16 cellular contexts compared by ENCODE assay signal in the genomic region with DNA sequence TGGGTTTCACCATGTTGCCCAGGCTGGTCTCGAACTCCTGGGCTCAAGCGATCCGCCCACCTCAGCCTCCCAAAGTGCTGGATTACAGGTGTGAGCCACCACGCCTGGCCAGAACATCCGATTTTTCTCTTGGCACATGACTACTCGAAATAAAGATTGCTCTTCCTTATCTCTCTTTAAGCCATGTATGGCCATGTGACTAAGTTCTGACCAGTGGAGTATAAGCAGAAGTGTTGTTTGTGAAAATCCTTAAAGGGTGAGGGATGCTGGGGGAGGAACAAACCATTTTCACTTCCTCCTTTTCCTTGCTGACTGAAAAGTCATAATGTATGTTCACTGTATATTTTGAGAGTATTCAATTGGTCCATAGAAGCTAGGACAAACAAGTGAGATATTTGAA. TPM values are rescaled to one million over a fixed set of nuclear protein-coding genes. Genes with fewer than 3 reads are reported as not detected.
DNase-seq lines count a peak whose midpoint lies in the region; ATAC-seq, FAIRE-seq and TF ChIP-seq lines count a peak whose summit lies in the region.
"Had no signal": no experiment of that assay in that cellular context is flagged by ENCODE, and none has a peak within 500 bp of the region (broad histone marks: within the 10 kb centered on the region; RNA-seq: fewer than 3 reads in every experiment).

No MANE protein-coding gene starts in this region.

- TF ChIP-seq POLR2A in GM12891 (IDR thresholded peaks at IDR 0.05; ENCODE audit: low read depth, low read length) = no peak

- no peaks in the 10 kb centered on the region for H3K4me1 Mint-ChIP-seq in stimulated activated naive CD8-positive, alpha-beta T cell treated with anti-CD3 and anti-CD28 coated beads, Interleukin-15, amount 100 ng/mL, for 72 hours

- no peak for TF ChIP-seq CTCF in OCI-LY3 (IDR thresholded peaks at IDR 0.05; ENCODE audit: low read depth, low read length)
- TF ChIP-seq CTCF in left lung (IDR thresholded peaks at IDR 0.05) = no peak

- WGBS in aorta, 2 donors = 89 to 91% methylated on average over 6 of the region's 6 CpGs

- H3K36me3 ChIP-seq in OCI-LY3 (replicated peaks; ENCODE audit: low read depth, low read length) (peaks cover 17% of the 10 kb centered on the region), left lung (no peaks in the 10 kb centered on the region), aorta (ENCODE audit: control insufficient read depth in 1 of 2, insufficient read depth in 2 of 2, low read length in 1 of 2) (no peaks in the 10 kb centered on the region)

- peak; percentile 64 for FAIRE-seq in GM12891 (lab: Jason Lieb, UNC)
- FAIRE-seq: keratinocyte had no signal

- H3K4me1 ChIP-seq in OCI-LY3 (ENCODE audit: low read length) (peaks cover 23% of the 10 kb centered on the region), left lung (no peaks in the 10 kb centered on the region), aorta (ENCODE audit: control insufficient read depth in 1 of 2, insufficient read depth in 2 of 2, low read length in 2 of 2) (no peaks in the 10 kb centered on the region)

- H3K4me2 ChIP-seq in OCI-LY3 (ENCODE audit: low read length) = 0 out of 2 replicates have a peak overlapping the region, but pooled peaks have one; percentile 1

- no peaks in the 10 kb centered on the region for H3K27me3 Mint-ChIP-seq in stimulated activated naive CD8-positive, alpha-beta T cell treated with anti-CD3 and anti-CD28 coated beads, Interleukin-15, amount 100 ng/mL, for 72 hours
- H3K27me3 Mint-ChIP-seq: activated CD8-positive, alpha-beta T cell treated with anti-CD3 and anti-CD28 coated beads for 36 hours had no signal

- H3K27me3 ChIP-seq in OCI-LY3 (ENCODE audit: low read depth, low read length) (no peaks in the 10 kb centered on the region), left lung (no peaks in the 10 kb centered on the region), aorta (ENCODE audit: control insufficient read depth in 1 of 2, insufficient read depth in 2 of 2, low read length in 1 of 2) (no peaks in the 10 kb centered on the region)

- H3K9ac ChIP-seq in OCI-LY3 (ENCODE audit: low read length) = no peak overlapping the region

- no peaks in the 10 kb centered on the region for H4K20me1 ChIP-seq in OCI-LY3 (ENCODE audit: insufficient read depth, low read length)

- no peak overlapping the region for H3K4me3 Mint-ChIP-seq in stimulated activated naive CD8-positive, alpha-beta T cell treated with anti-CD3 and anti-CD28 coated beads, Interleukin-15, amount 100 ng/mL, for 72 hours
- H3K4me3 Mint-ChIP-seq: activated CD8-positive, alpha-beta T cell treated with anti-CD3 and anti-CD28 coated beads for 36 hours had no signal

- intact Hi-C loops in left lung (cut with DNase I) (no loop called here), aorta (cut with DNase I) (no loop called here)

- peak; percentile 60 for ATAC-seq in HG03103 (IDR thresholded peaks at IDR 0.05; ENCODE audit: low read depth, unreplicated experiment)
- peak; percentile 47 for ATAC-seq in left lung
- ATAC-seq in stimulated activated naive CD8-positive, alpha-beta T cell treated with anti-CD3 and anti-CD28 coated beads, Interleukin-15, amount 100 ng/mL, for 72 hours = no peak
- no peak for ATAC-seq in aorta (ENCODE audit: low FRiP score)
- ATAC-seq in HG02623 (IDR thresholded peaks at IDR 0.05; ENCODE audit: unreplicated experiment) = no peak
- ATAC-seq: activated CD8-positive, alpha-beta T cell treated with anti-CD3 and anti-CD28 coated beads for 36 hours; stimulated activated naive CD8-positive, alpha-beta T cell treated with anti-CD3 and anti-CD28 coated beads, Interleukin-15, Interleukin-2, amounts not matched to agents 100 U/mL and 50 U/mL, for 24 hours had no signal

- H3K9me3 Mint-ChIP-seq in stimulated activated naive CD8-positive, alpha-beta T cell treated with anti-CD3 and anti-CD28 coated beads, Interleukin-15, amount 100 ng/mL, for 72 hours = peaks cover 0 to 10% of the 10 kb centered on the region in 2 donors

- H2AFZ ChIP-seq in OCI-LY3 (ENCODE audit: low read depth, low read length) = no peak overlapping the region

- peak overlapping the region; percentile 51 for H3K27ac ChIP-seq in OCI-LY3 (ENCODE audit: low read length)
- no peak overlapping the region for H3K27ac ChIP-seq in left lung
- no peak overlapping the region for H3K27ac ChIP-seq in aorta (ENCODE audit: low read depth in 1 of 2, low read length in 2 of 2)
- H3K27ac ChIP-seq: epithelial cell of prostate had no signal

- no peak for DNase-seq in GM12891 (ENCODE audit: insufficient read length, low spot score)
- no peak for DNase-seq in left lung
- no peak for DNase-seq in stimulated activated naive CD8-positive, alpha-beta T cell treated with anti-CD3 and anti-CD28 coated beads, Interleukin-15, amount 100 ng/mL, for 72 hours
- no peak for DNase-seq in aorta
- no peak for DNase-seq in DMS53 treated with DMSO at 0.1 percent for 48 hours (lab: John Stamatoyannopoulos, UW; ENCODE audit: unreplicated experiment)
- DNase-seq: activated CD8-positive, alpha-beta T cell treated with anti-CD3 and anti-CD28 coated beads for 36 hours; amygdala; DMS 273 treated with DMSO at 0.1 percent for 48 hours; NCI-H2029; stimulated activated naive CD8-positive, alpha-beta T cell treated with anti-CD3 and anti-CD28 coated beads, Interleukin-15, Interleukin-2, amounts not matched to agents 100 U/mL and 50 U/mL, for 24 hours had no signal

- no peaks in the 10 kb centered on the region for H3K79me2 ChIP-seq in OCI-LY3 (ENCODE audit: low read length)

- H3K9me3 ChIP-seq in OCI-LY3 (ENCODE audit: insufficient read depth, low read length) = peaks cover 16% of the 10 kb centered on the region; the same call in 1 of the 2 replicates
- H3K9me3 ChIP-seq in left lung = peaks cover 0 to 4% of the 10 kb centered on the region in 2 donors
- no peaks in the 10 kb centered on the region for H3K9me3 ChIP-seq in aorta (ENCODE audit: control insufficient read depth, low read length)

- no peak overlapping the region for H3K27ac Mint-ChIP-seq in stimulated activated naive CD8-positive, alpha-beta T cell treated with anti-CD3 and anti-CD28 coated beads, Interleukin-15, amount 100 ng/mL, for 72 hours
- H3K27ac Mint-ChIP-seq: activated CD8-positive, alpha-beta T cell treated with anti-CD3 and anti-CD28 coated beads for 36 hours; activated T-helper 2 cell treated with anti-CD3 and anti-CD28 coated beads, Interferon-gamma antibody, Interleukin-2, Interleukin-4, amounts not matched to agents 10 μg/mL and 5 μg/mL and 100 μg/mL, durations not matched to agents 14 hours and 24 hours and 36 hours had no signal

- H3K4me3 ChIP-seq in OCI-LY3 (ENCODE audit: low read length) (no peak overlapping the region), left lung (no peak overlapping the region), aorta (ENCODE audit: low read length in 2 of 2) (no peak overlapping the region)

TF ChIP-seq in GM12891, 5 proteins besides CTCF, POLR2A, EP300 and RAD21:
- no peak for TF ChIP-seq POLR2AphosphoS5 (IDR thresholded peaks at IDR 0.05; ENCODE audit: low read depth, low read length)
- TF ChIP-seq SPI1 (IDR thresholded peaks at IDR 0.05; ENCODE audit: low read depth, low read length) = peak; percentile 91

RNA-seq across cellular contexts. Expression of a gene that starts 50.7 kb away (rescaled TPM):
- polyA plus RNA-seq in GM12891 (2012; ENCODE audit: low read depth, missing spikeins) = 14.4 TPM
- total RNA-seq in left lung (10 to 100 TPM; 78.7 to 84.8 TPM), aorta (10 to 100 TPM; 54.5 to 98.4 TPM)
- polyA plus RNA-seq in aorta = 1 to 10 TPM; 7.0 to 8.9 TPM

Comparison
In these comparisons a context has a peak if more than half of its experiments do, and no peak if none do; other contexts are left out.
1. ATAC-seq: peak in HG03103 (single experiment) and left lung (single experiment); none in stimulated activated naive CD8-positive, alpha-beta T cell treated with anti-CD3 and anti-CD28 coated beads, Interleukin-15, amount 100 ng/mL, for 72 hours (single experiment), aorta (single experiment) and HG02623 (single experiment).